Comparison of ENCODE assay signal across 8 cellular contexts in genomic region chr12:57005980-57006808, GRCh38. TPM values are rescaled to one million over a fixed set of nuclear protein-coding genes. Genes with fewer than 3 reads are reported as not detected.
DNase-seq lines count a peak whose midpoint lies in the region; ATAC-seq and TF ChIP-seq lines count a peak whose summit lies in the region.

Gene ZBTB39, minus strand, starts transcription at chr12:57006546. Its CDS starts 1,629 bp downstream, at chr12:57004917.

- H2BK5ac ChIP-seq in IMR-90 (ENCODE audit: low read depth, low read length, poor library complexity, severe bottlenecking), result peak within 1 kb of the TSS; percentile 43

- peak; percentile 80 for ATAC-seq in IMR-90 (ENCODE audit: low read depth)
- ATAC-seq in activated naive CD8-positive, alpha-beta T cell treated with anti-CD3 and anti-CD28 coated beads, Interleukin-2, amount 10 ng/mL, durations not matched to agents 7 days and 5 days (ENCODE audit: low read depth), result peak; percentile 74
- peak; percentile 64 to 89 (median 74) for ATAC-seq in heart right ventricle

- dilution Hi-C loops in IMR-90 (cut with HindIII; ENCODE audit: low sequenced_read_pairs, unreplicated experiment), result no loop called here

- BruUV-seq in Calu3 (replicated peaks; lab: Mats Ljungman, UMichigan), result no TSS peak
- no TSS peak for BruUV-seq in IMR-90 (replicated peaks; lab: Mats Ljungman, UMichigan)

- H3K4me3 Mint-ChIP-seq in Calu3 (ENCODE audit: low read depth, unreplicated experiment) (peak within 1 kb of the TSS; percentile 93), progenitor cell of endocrine pancreas (ENCODE audit: low read depth) (peak within 1 kb of the TSS; percentile 87)
- peak within 1 kb of the TSS; percentile 94 for H3K4me3 Mint-ChIP-seq in activated naive CD8-positive, alpha-beta T cell treated with anti-CD3 and anti-CD28 coated beads, Interleukin-2, amount 10 ng/mL, durations not matched to agents 7 days and 5 days

- H3K4ac ChIP-seq in IMR-90 (ENCODE audit: low read depth, low read length), result peak within 1 kb of the TSS; percentile 71

- H4K91ac ChIP-seq in IMR-90 (ENCODE audit: insufficient read depth, low read depth, low read length), result peak within 1 kb of the TSS; percentile 52

- H3K9me1 ChIP-seq in IMR-90 (ENCODE audit: insufficient read depth, low read length), result peaks cover 9% of the 10 kb centered on the region; the same call in 1 of the 2 replicates

- H2BK120ac ChIP-seq in IMR-90 (ENCODE audit: low read depth, low read length), result peak within 1 kb of the TSS; percentile 19

- intact Hi-C loops in Calu3 (cut with micrococcal nuclease; ENCODE audit: unreplicated experiment) (no loop called here), IMR-90 (cut with micrococcal nuclease) (loop anchor here (10.0 kb wide), 1 partner anchor 361 kb away; the partner anchor contains the start of gene ATP5F1B), heart right ventricle (cut with DNase I) (loop anchor here in 8 of 10 donors (5.0 to 10.0 kb wide), 4 partner anchors 56 to 249 kb away; partner anchors contain the start of gene STAT6 (in 4 of the 8))

- H3K9me3 ChIP-seq in IMR-90 (ENCODE audit: control insufficient read depth, insufficient read depth, low read length) (no peaks in the 10 kb centered on the region), SK-N-MC (ENCODE audit: low read depth, low read length) (no peaks in the 10 kb centered on the region), heart right ventricle (no peaks in the 10 kb centered on the region)

- peak within 1 kb of the TSS; percentile 92 for H3K9ac ChIP-seq in IMR-90 (ENCODE audit: low read depth, low read length)
- H3K9ac ChIP-seq in SK-N-MC (ENCODE audit: insufficient read length), result peak within 1 kb of the TSS; percentile 91

- TF ChIP-seq CTCF in Calu3 (IDR thresholded peaks at IDR 0.05; ENCODE audit: unreplicated experiment) (peak; percentile 49), GM20000 (IDR thresholded peaks at IDR 0.05; ENCODE audit: extremely low read depth, missing control alignments) (peak; percentile 65), IMR-90 (conservative IDR thresholded peaks at IDR 0.05; ENCODE audit: low read depth, low read length) (peak; percentile 65), heart right ventricle (IDR thresholded peaks at IDR 0.05) (peak; percentile 24 to 75 (median 61)), progenitor cell of endocrine pancreas (IDR thresholded peaks at IDR 0.05; ENCODE audit: unreplicated experiment) (peak; percentile 58)

- peak within 1 kb of the TSS; percentile 93 for H2AFZ ChIP-seq in IMR-90 (replicated peaks; ENCODE audit: low read length, poor library complexity)

- H3K79me1 ChIP-seq in IMR-90 (ENCODE audit: low read depth in 1 of 2, low read length in 2 of 2), result peaks cover 28 to 55% of the 10 kb centered on the region in 2 experiments

- H3K4me3 ChIP-seq in IMR-90 (ENCODE audit: insufficient read depth, low read depth, low read length) (peak within 1 kb of the TSS; percentile 98), SK-N-MC (peak within 1 kb of the TSS; percentile 88), heart right ventricle (peak within 1 kb of the TSS; percentile 84 to 97 (median 92))

- H3K4me2 ChIP-seq in IMR-90 (ENCODE audit: low read depth, low read length), result peak within 1 kb of the TSS; percentile 90

- H4K5ac ChIP-seq in IMR-90 (ENCODE audit: low read depth, low read length), result peak within 1 kb of the TSS; percentile 51

- WGBS in IMR-90 (ENCODE audit: extremely low coverage in 2 of 2, insufficient read length in 1 of 2), 2 experiments, result 0% methylated on average over 5 of the region's 94 CpGs; no CpG with 5 or more reads in 1 of the 2 experiments
- 1% methylated on average over 45 to 94 of the region's 94 CpGs for WGBS in heart right ventricle, 2 donors

- no peak within 1 kb of the TSS; the same call in 1 of the 2 replicates for H3K18ac ChIP-seq in IMR-90 (ENCODE audit: low read depth, low read length)

- H3K56ac ChIP-seq in IMR-90 (ENCODE audit: extremely low read depth, insufficient read depth, low read length), result peak within 1 kb of the TSS; percentile 60

- H3K36me3 Mint-ChIP-seq in Calu3 (ENCODE audit: insufficient read depth, unreplicated experiment) (peaks cover 15% of the 10 kb centered on the region), progenitor cell of endocrine pancreas (ENCODE audit: insufficient read depth) (peaks cover 17% of the 10 kb centered on the region)
- H3K36me3 Mint-ChIP-seq in activated naive CD8-positive, alpha-beta T cell treated with anti-CD3 and anti-CD28 coated beads, Interleukin-2, amount 10 ng/mL, durations not matched to agents 7 days and 5 days, result peaks cover 13% of the 10 kb centered on the region

- peak within 1 kb of the TSS; percentile 69 for H3K27ac Mint-ChIP-seq in Calu3 (ENCODE audit: unreplicated experiment)
- peak within 1 kb of the TSS; percentile 87 for H3K27ac Mint-ChIP-seq in activated naive CD8-positive, alpha-beta T cell treated with anti-CD3 and anti-CD28 coated beads, Interleukin-2, amount 10 ng/mL, durations not matched to agents 7 days and 5 days
- H3K27ac Mint-ChIP-seq in progenitor cell of endocrine pancreas, result peak within 1 kb of the TSS; percentile 76

- H3K4me1 ChIP-seq in IMR-90 (ENCODE audit: control insufficient read depth, insufficient read depth, low read length), result peaks cover 12% of the 10 kb centered on the region
- H3K4me1 ChIP-seq in heart right ventricle, result peaks cover 0 to 33% (median 27%) of the 10 kb centered on the region in 9 donors

- POLR2A ChIA-PET in IMR-90 (lab: Charles Lee; ENCODE audit: unreplicated experiment), result interaction anchor here (0.6 to 0.7 kb wide), 2 partner anchors 395 to 690 kb away, joined by 6 to 18 read pairs; no protein-coding TSS in a partner anchor
- POLR2A ChIA-PET in activated naive CD8-positive, alpha-beta T cell treated with anti-CD3 and anti-CD28 coated beads, Interleukin-2, amount 10 ng/mL, durations not matched to agents 7 days and 5 days (lab: Charles Lee), result interaction anchor here (1.0 to 2.9 kb wide), 4 partner anchors 63 to 105 kb away, joined by 3 to 14 read pairs (median 4); partner anchors contain the start of genes NEMP1 and STAT6

- peaks cover 18% of the 10 kb centered on the region for H3K4me1 Mint-ChIP-seq in Calu3 (ENCODE audit: low read depth, unreplicated experiment)
- H3K4me1 Mint-ChIP-seq in activated naive CD8-positive, alpha-beta T cell treated with anti-CD3 and anti-CD28 coated beads, Interleukin-2, amount 10 ng/mL, durations not matched to agents 7 days and 5 days, result peaks cover 46% of the 10 kb centered on the region
- H3K4me1 Mint-ChIP-seq in progenitor cell of endocrine pancreas (ENCODE audit: low read depth), result peaks cover 22% of the 10 kb centered on the region

- CTCF ChIA-PET in Calu3 (lab: Charles Lee) (interaction anchor here (0.6 kb wide), 1 partner anchor 12 kb away, joined by 9 read pairs; no protein-coding TSS in a partner anchor), IMR-90 (lab: Yijun Ruan, JAX) (interaction anchor here (1.0 to 2.2 kb wide), 3 partner anchors 56 to 106 kb away, joined by 3 to 8 read pairs (median 3); partner anchors contain the start of gene STAT6)

- peaks cover 31% of the 10 kb centered on the region for H3K36me3 ChIP-seq in IMR-90 (ENCODE audit: control insufficient read depth, insufficient read depth, low read length)
- H3K36me3 ChIP-seq in SK-N-MC (ENCODE audit: insufficient read depth, low read length), result peaks cover 34% of the 10 kb centered on the region
- peaks cover 0 to 35% (median 27%) of the 10 kb centered on the region in 9 donors for H3K36me3 ChIP-seq in heart right ventricle

- peak within 1 kb of the TSS; percentile 90 for H2AK5ac ChIP-seq in IMR-90 (ENCODE audit: low read depth, low read length)

- H3K14ac ChIP-seq in IMR-90 (replicated peaks; ENCODE audit: low read depth, low read length), result peak within 1 kb of the TSS; percentile 79

- no peak for TF ChIP-seq RAD21 in IMR-90 (IDR thresholded peaks at IDR 0.05; ENCODE audit: low read length)

- H2BK15ac ChIP-seq in IMR-90 (ENCODE audit: low read depth, low read length), result peak within 1 kb of the TSS; percentile 81; the same call in 1 of the 3 replicates

- H3K27me3 ChIP-seq in IMR-90 (ENCODE audit: control insufficient read depth, insufficient read depth, low read length) (no peaks in the 10 kb centered on the region), heart right ventricle (no peaks in the 10 kb centered on the region)

- DNase-seq in Calu3 (peak; percentile 85), GM20000 (ENCODE audit: low spot score) (peak; percentile 97), IMR-90 (peak; percentile 35), SK-N-MC (ENCODE audit: low read depth, low spot score) (no peak), heart right ventricle (peak; percentile 32 to 69), progenitor cell of endocrine pancreas (ENCODE audit: low spot score, unreplicated experiment) (peak; percentile 64), NCI-H1694 (lab: John Stamatoyannopoulos, UW) (no peak)
- peak; percentile 86 for DNase-seq in activated naive CD8-positive, alpha-beta T cell treated with anti-CD3 and anti-CD28 coated beads, Interleukin-2, amount 10 ng/mL, durations not matched to agents 7 days and 5 days

- peak within 1 kb of the TSS; percentile 91 for H2AK9ac ChIP-seq in IMR-90 (replicated peaks; ENCODE audit: low read depth, low read length, poor library complexity)

- peaks cover 18% of the 10 kb centered on the region for H3K27me3 Mint-ChIP-seq in Calu3 (ENCODE audit: unreplicated experiment)
- H3K27me3 Mint-ChIP-seq in activated naive CD8-positive, alpha-beta T cell treated with anti-CD3 and anti-CD28 coated beads, Interleukin-2, amount 10 ng/mL, durations not matched to agents 7 days and 5 days, result no peaks in the 10 kb centered on the region
- H3K27me3 Mint-ChIP-seq in progenitor cell of endocrine pancreas, result no peaks in the 10 kb centered on the region

- H2BK20ac ChIP-seq in IMR-90 (ENCODE audit: low read depth, low read length), result no peak within 1 kb of the TSS

- peak; percentile 46; the same call in 1 of the 2 replicates for TF ChIP-seq POLR2A in IMR-90 (IDR thresholded peaks at IDR 0.05; ENCODE audit: low read depth, low read length)

- peaks cover 19% of the 10 kb centered on the region for H4K20me1 ChIP-seq in IMR-90 (ENCODE audit: insufficient read depth, low read length)

- H3K9me3 Mint-ChIP-seq in Calu3 (ENCODE audit: low read depth, unreplicated experiment) (no peaks in the 10 kb centered on the region), progenitor cell of endocrine pancreas (ENCODE audit: low read depth) (no peaks in the 10 kb centered on the region)
- H3K9me3 Mint-ChIP-seq in activated naive CD8-positive, alpha-beta T cell treated with anti-CD3 and anti-CD28 coated beads, Interleukin-2, amount 10 ng/mL, durations not matched to agents 7 days and 5 days, result no peaks in the 10 kb centered on the region

- in situ Hi-C loops in IMR-90 (cut with MboI; ENCODE audit: low sequenced_read_pairs), result loop anchor here (5.0 to 10.0 kb wide), 2 partner anchors 106 to 371 kb away; partner anchors contain the start of genes BAZ2A and STAT6

- H3K23ac ChIP-seq in IMR-90 (ENCODE audit: low read depth, low read length), result peak within 1 kb of the TSS; percentile 84

- peak within 1 kb of the TSS; percentile 44 to 84 for H4K8ac ChIP-seq in IMR-90 (ENCODE audit: low read depth in 2 of 2, low read length in 2 of 2)

- peak within 1 kb of the TSS; percentile 76 for H3K27ac ChIP-seq in IMR-90 (ENCODE audit: insufficient read depth, low read length)
- H3K27ac ChIP-seq in SK-N-MC, result no peak within 1 kb of the TSS
- H3K27ac ChIP-seq in heart right ventricle, result peak within 1 kb of the TSS; percentile 50 to 92 (median 88)

RNA-seq across cellular contexts. Expression of gene ZBTB39, which starts in this region (rescaled TPM):
- total RNA-seq in Calu3 (2022), result 10.8 and 11.0 TPM in 2 replicates
- total RNA-seq in IMR-90 (2012; rRNA removed), result 5.2 and 5.3 TPM in 2 replicates
- polyA plus RNA-seq in IMR-90 (2012; rRNA removed), result 3.6 and 4.0 TPM in 2 replicates
- 1.7 and 2.0 TPM in 2 replicates for polyA plus RNA-seq in IMR-90 (2012; cell fraction: cytosol; rRNA removed)
- polyA plus RNA-seq in IMR-90 (2012; cell fraction: nucleus; rRNA removed; ENCODE audit: low replicate concordance), result 2.0 and 3.8 TPM in 2 replicates
- total RNA-seq in activated naive CD8-positive, alpha-beta T cell treated with anti-CD3 and anti-CD28 coated beads, Interleukin-2, amount 10 ng/mL, durations not matched to agents 7 days and 5 days, result 10 to 100 TPM; 11.3 TPM
- total RNA-seq in heart right ventricle, result 1 to 10 TPM; 2.7 to 4.3 (median 3.6) TPM
- polyA plus RNA-seq in heart right ventricle, result 1 to 10 TPM; 1.2 to 1.3 TPM
- 20.7 and 20.8 TPM in 2 replicates for total RNA-seq in progenitor cell of endocrine pancreas

Comparison
In these comparisons a context has a peak if more than half of its experiments do, and no peak if none do; other contexts are left out.
1. DNase-seq: peak in Calu3 (single experiment), GM20000 (single experiment), IMR-90 (single experiment), activated naive CD8-positive, alpha-beta T cell treated with anti-CD3 and anti-CD28 coated beads, Interleukin-2, amount 10 ng/mL, durations not matched to agents 7 days and 5 days (single experiment), heart right ventricle (2 of 2) and progenitor cell of endocrine pancreas (single experiment); none in SK-N-MC (single experiment) and NCI-H1694 (single experiment).
2. Peak in every context shown above with its lines, with median percentiles within 50 percentile points of each other: H3K27ac Mint-ChIP-seq, H3K4me3 Mint-ChIP-seq, CTCF ChIP-seq, ATAC-seq and H3K4me3 ChIP-seq.